ENCODE assay signal across 8 cellular contexts in genomic region chr10:79685044-79685685, GRCh38. TPM values are rescaled to one million over a fixed set of nuclear protein-coding genes. Genes with fewer than 3 reads are reported as not detected.
DNase-seq lines count a peak whose midpoint lies in the region; ATAC-seq and TF ChIP-seq lines count a peak whose summit lies in the region.
"Not testable (repeated sequence)": the region's sequence is repeated elsewhere in the genome, so short reads cannot be mapped to it uniquely, and the experiment has no call there.

No MANE protein-coding gene starts in this region.

- H3K27me3 ChIP-seq in AG04450 (ENCODE audit: control insufficient read depth, insufficient read depth, low read length), result not testable (repeated sequence)

- not testable (repeated sequence) for H3K9me3 ChIP-seq in AG04450 (ENCODE audit: control insufficient read depth, insufficient read depth, low read length)

- POLR2A ChIA-PET in AG04450 (lab: Yijun Ruan, JAX), result not testable (repeated sequence)

- H3K4me3 ChIP-seq in AG04450 (ENCODE audit: low read depth, low read length), result not testable (repeated sequence)

- DNase-seq in AG04450 (ENCODE audit: low read depth, low spot score), result not testable (repeated sequence)
- DNase-seq in NAMALWA (ENCODE audit: low spot score) (peak; percentile 16), SW480 (ENCODE audit: low spot score) (peak; percentile 27), glomerular visceral epithelial cell (ENCODE audit: extremely low spot score) (peak; percentile 70)
- DNase-seq in activated effector memory CD4-positive, alpha-beta T cell treated with Interleukin-2 at 50 U/mL for 16 hours, result peak; percentile 14
- DNase-seq in stimulated activated CD4-positive, alpha-beta T cell treated with anti-CD3 and anti-CD28 coated beads, Interleukin-15, amount 100 ng/mL, for 24 hours, result peak; percentile 67

- 0 out of 2 replicates have a peak, but pooled peaks have one; percentile 8 for TF ChIP-seq CTCF in AG04450 (IDR thresholded peaks at IDR 0.05; ENCODE audit: low read depth, low read length)

- H3K27ac ChIP-seq in AG04450 (ENCODE audit: low read depth, low read length), result not testable (repeated sequence)

- CTCF ChIA-PET in AG04450 (lab: Charles Lee), result not testable (repeated sequence)

- peak; percentile 96 for ATAC-seq in GM18868 (IDR thresholded peaks at IDR 0.05; ENCODE audit: unreplicated experiment)
- ATAC-seq in HG02870 (IDR thresholded peaks at IDR 0.05; ENCODE audit: unreplicated experiment), result peak; percentile 90

RNA-seq across cellular contexts. Expression of gene NUTM2B, which starts 17.9 kb away (rescaled TPM):
- 0.11 TPM in 1 of 2 replicates, not detected in the other for polyA plus RNA-seq in AG04450 (2011; rRNA removed)
- not detected in 2 replicates for polyA minus RNA-seq in AG04450 (2011; rRNA and poly(A)+ RNA removed)
